21 cellular contexts compared by ENCODE assay signal in genomic region chr17:14202388-14203166, GRCh38. TPM values are rescaled to one million over a fixed set of nuclear protein-coding genes. Genes with fewer than 3 reads are reported as not detected.
DNase-seq lines count a peak whose midpoint lies in the region; ATAC-seq lines count a peak whose summit lies in the region.
"Had no signal": no experiment of that assay in that cellular context is flagged by ENCODE, and none has a peak within 500 bp of the region (broad histone marks: within the 10 kb centered on the region; RNA-seq: fewer than 3 reads in every experiment).

No MANE protein-coding gene starts in this region.

- H3K9me3 ChIP-seq in CD8-positive, alpha-beta memory T cell (ENCODE audit: low read length): no peaks in the 10 kb centered on the region
- H3K9me3 ChIP-seq: lower lobe of right lung, SK-N-SH, uterus had no signal

- DNase-seq in activated CD4-positive, alpha-beta T cell treated with anti-CD3 and anti-CD28 coated beads for 36 hours: no peak
- no peak for DNase-seq in activated CD4-positive, alpha-beta T cell treated with anti-CD3 and anti-CD28 coated beads for 48 hours
- no peak for DNase-seq in CD8-positive, alpha-beta memory T cell
- DNase-seq in activated naive CD4-positive, alpha-beta T cell treated with anti-CD3 and anti-CD28 coated beads, Interleukin-2, amount 50 U/mL, for 72 hours (ENCODE audit: low spot score in 2 of 2): no peak
- no peak for DNase-seq in natural killer cell treated with Interleukin-12 subunit alpha and Interleukin-12 subunit beta and Interleukin-15 and Interleukin-18, amount 100 ng/mL, for 72 hours (ENCODE audit: low spot score)
- DNase-seq in RPMI8226 (no peak), NCI-H2227 (lab: John Stamatoyannopoulos, UW; ENCODE audit: unreplicated experiment) (no peak)
- DNase-seq: 8988T, anterior cingulate cortex, Calu3, EL, foreskin keratinocyte, hippocampal formation, NCI-H524 treated with DMSO at 0.1 percent for 48 hours, SK-N-SH, T1000, uterus had no signal

- no peak overlapping the region for H3K27ac ChIP-seq in CD8-positive, alpha-beta memory T cell (ENCODE audit: low read depth, low read length)
- H3K27ac ChIP-seq: foreskin keratinocyte, uterus had no signal

- CTCF ChIA-PET in activated CD4-positive, alpha-beta T cell treated with anti-CD3 and anti-CD28 coated beads for 36 hours (lab: Charles Lee): interaction anchor here (0.6 to 1.4 kb wide), 8 partner anchors 9 to 373 kb away, joined by 3 to 5 read pairs (median 3); no protein-coding TSS in a partner anchor
- CTCF ChIA-PET in CD8-positive, alpha-beta memory T cell (lab: Charles Lee): interaction anchor here (1.4 kb wide), 1 partner anchor 99 kb away, joined by 8 read pairs; the partner anchor contains the start of gene HS3ST3B1

- H3K4me1 ChIP-seq in CD8-positive, alpha-beta memory T cell (ENCODE audit: insufficient read depth, low read length): peaks cover 93% of the 10 kb centered on the region
- H3K4me1 ChIP-seq: foreskin keratinocyte, uterus had no signal

- H3K27ac Mint-ChIP-seq in activated CD4-positive, alpha-beta T cell treated with anti-CD3 and anti-CD28 coated beads for 36 hours: peak overlapping the region; percentile 94
- peak overlapping the region; percentile 84 to 99 (median 96) for H3K27ac Mint-ChIP-seq in CD8-positive, alpha-beta memory T cell
- peak overlapping the region; percentile 67 to 95 for H3K27ac Mint-ChIP-seq in activated naive CD4-positive, alpha-beta T cell treated with anti-CD3 and anti-CD28 coated beads, Interleukin-2, amount 50 U/mL, for 72 hours
- peak overlapping the region; percentile 89 to 93 for H3K27ac Mint-ChIP-seq in natural killer cell treated with Interleukin-12 subunit alpha and Interleukin-12 subunit beta and Interleukin-15 and Interleukin-18, amount 100 ng/mL, for 72 hours

- intact Hi-C loops in activated CD4-positive, alpha-beta T cell treated with anti-CD3 and anti-CD28 coated beads for 36 hours (cut with DNase I, micrococcal nuclease): loop anchor here in 1 of 2 experiments (1.0 to 5.0 kb wide), 4 partner anchors 133 to 615 kb away; partner anchors contain the start of gene COX10

- H3K36me3 ChIP-seq in CD8-positive, alpha-beta memory T cell (ENCODE audit: insufficient read depth, low read length): no peaks in the 10 kb centered on the region
- H3K36me3 ChIP-seq: uterus had no signal

- H3K27me3 Mint-ChIP-seq in activated CD4-positive, alpha-beta T cell treated with anti-CD3 and anti-CD28 coated beads for 36 hours: no peaks in the 10 kb centered on the region
- no peaks in the 10 kb centered on the region for H3K27me3 Mint-ChIP-seq in CD8-positive, alpha-beta memory T cell
- H3K27me3 Mint-ChIP-seq in natural killer cell treated with Interleukin-12 subunit alpha and Interleukin-12 subunit beta and Interleukin-15 and Interleukin-18, amount 100 ng/mL, for 72 hours: no peaks in the 10 kb centered on the region

- peaks cover 90% of the 10 kb centered on the region for H3K4me1 Mint-ChIP-seq in activated CD4-positive, alpha-beta T cell treated with anti-CD3 and anti-CD28 coated beads for 36 hours
- peaks cover 91 to 99% (median 94%) of the 10 kb centered on the region in 3 donors for H3K4me1 Mint-ChIP-seq in CD8-positive, alpha-beta memory T cell
- H3K4me1 Mint-ChIP-seq in natural killer cell treated with Interleukin-12 subunit alpha and Interleukin-12 subunit beta and Interleukin-15 and Interleukin-18, amount 100 ng/mL, for 72 hours (ENCODE audit: low read depth in 2 of 2): peaks cover 93 to 94% of the 10 kb centered on the region in 2 donors

- H3K4me3 Mint-ChIP-seq in activated CD4-positive, alpha-beta T cell treated with anti-CD3 and anti-CD28 coated beads for 36 hours: peak overlapping the region; percentile 42
- peak overlapping the region; percentile 15 to 81 (median 78) for H3K4me3 Mint-ChIP-seq in CD8-positive, alpha-beta memory T cell
- H3K4me3 Mint-ChIP-seq in natural killer cell treated with Interleukin-12 subunit alpha and Interleukin-12 subunit beta and Interleukin-15 and Interleukin-18, amount 100 ng/mL, for 72 hours: peak overlapping the region; percentile 77

- H3K36me3 Mint-ChIP-seq in activated CD4-positive, alpha-beta T cell treated with anti-CD3 and anti-CD28 coated beads for 36 hours (ENCODE audit: low read depth): peaks cover 37% of the 10 kb centered on the region
- H3K36me3 Mint-ChIP-seq in CD8-positive, alpha-beta memory T cell: peaks cover 4 to 10% (median 8%) of the 10 kb centered on the region in 3 donors
- H3K36me3 Mint-ChIP-seq in activated naive CD4-positive, alpha-beta T cell treated with anti-CD3 and anti-CD28 coated beads, Interleukin-2, amount 50 U/mL, for 72 hours: peaks cover 10 to 39% of the 10 kb centered on the region in 2 donors
- peaks cover 6% of the 10 kb centered on the region for H3K36me3 Mint-ChIP-seq in natural killer cell treated with Interleukin-12 subunit alpha and Interleukin-12 subunit beta and Interleukin-15 and Interleukin-18, amount 100 ng/mL, for 72 hours

- peak overlapping the region; percentile 22 for H3K4me3 ChIP-seq in CD8-positive, alpha-beta memory T cell (ENCODE audit: low read length)
- H3K4me3 ChIP-seq: lower lobe of right lung, uterus had no signal

- peak; percentile 28 for ATAC-seq in activated CD4-positive, alpha-beta T cell treated with anti-CD3 and anti-CD28 coated beads for 36 hours
- peak; percentile 23 to 43 for ATAC-seq in activated naive CD4-positive, alpha-beta T cell treated with anti-CD3 and anti-CD28 coated beads, Interleukin-2, amount 50 U/mL, for 72 hours
- no peak for ATAC-seq in natural killer cell treated with Interleukin-12 subunit alpha and Interleukin-12 subunit beta and Interleukin-15 and Interleukin-18, amount 100 ng/mL, for 72 hours
- ATAC-seq in HG03108 (IDR thresholded peaks at IDR 0.05; ENCODE audit: unreplicated experiment): no peak
- ATAC-seq: foreskin keratinocyte had no signal

- H3K9me3 Mint-ChIP-seq in activated CD4-positive, alpha-beta T cell treated with anti-CD3 and anti-CD28 coated beads for 36 hours (ENCODE audit: low read depth): no peaks in the 10 kb centered on the region
- no peaks in the 10 kb centered on the region for H3K9me3 Mint-ChIP-seq in CD8-positive, alpha-beta memory T cell
- H3K9me3 Mint-ChIP-seq in activated naive CD4-positive, alpha-beta T cell treated with anti-CD3 and anti-CD28 coated beads, Interleukin-2, amount 50 U/mL, for 72 hours: peaks cover 0 to 6% of the 10 kb centered on the region in 2 donors
- H3K9me3 Mint-ChIP-seq in natural killer cell treated with Interleukin-12 subunit alpha and Interleukin-12 subunit beta and Interleukin-15 and Interleukin-18, amount 100 ng/mL, for 72 hours: no peaks in the 10 kb centered on the region

- POLR2A ChIA-PET in activated CD4-positive, alpha-beta T cell treated with anti-CD3 and anti-CD28 coated beads for 36 hours (lab: Charles Lee): interaction anchor here (1.2 kb wide), 1 partner anchor 98 kb away, joined by 5 read pairs; the partner anchor contains the start of gene HS3ST3B1
- POLR2A ChIA-PET in CD8-positive, alpha-beta memory T cell (lab: Charles Lee): interaction anchor here (1.6 kb wide), 1 partner anchor 99 kb away, joined by 7 read pairs; the partner anchor contains the start of gene HS3ST3B1

- no peaks in the 10 kb centered on the region for H3K27me3 ChIP-seq in CD8-positive, alpha-beta memory T cell (ENCODE audit: insufficient read depth, low read length, poor library complexity, severe bottlenecking)
- H3K27me3 ChIP-seq: foreskin keratinocyte, uterus had no signal

RNA-seq across cellular contexts. Expression of gene CDRT15, which starts 34.1 kb away (rescaled TPM):
- not detected for total RNA-seq in activated CD4-positive, alpha-beta T cell treated with anti-CD3 and anti-CD28 coated beads for 36 hours
- not detected for total RNA-seq in CD8-positive, alpha-beta memory T cell
- polyA plus RNA-seq in CD8-positive, alpha-beta memory T cell: not detected
- not detected for total RNA-seq in activated naive CD4-positive, alpha-beta T cell treated with anti-CD3 and anti-CD28 coated beads, Interleukin-2, amount 50 U/mL, for 72 hours
- total RNA-seq in natural killer cell treated with Interleukin-12 subunit alpha and Interleukin-12 subunit beta and Interleukin-15 and Interleukin-18, amount 100 ng/mL, for 72 hours: not detected
- total RNA-seq: Calu3, foreskin keratinocyte, lower lobe of right lung, renal cortical epithelial cell, uterus had no signal
- polyA plus RNA-seq: foreskin keratinocyte, keratinocyte, SK-N-SH had no signal

Comparison
In these comparisons a context has a peak if more than half of its experiments do, and no peak if none do; other contexts are left out.
1. ATAC-seq: peak in activated CD4-positive, alpha-beta T cell treated with anti-CD3 and anti-CD28 coated beads for 36 hours (single experiment) and activated naive CD4-positive, alpha-beta T cell treated with anti-CD3 and anti-CD28 coated beads, Interleukin-2, amount 50 U/mL, for 72 hours (2 of 2); none in natural killer cell treated with Interleukin-12 subunit alpha and Interleukin-12 subunit beta and Interleukin-15 and Interleukin-18, amount 100 ng/mL, for 72 hours (0 of 2) and HG03108 (single experiment).
2. Peak in every context shown above with its lines, with median percentiles within 50 percentile points of each other: H3K27ac Mint-ChIP-seq and H3K4me3 Mint-ChIP-seq.